Comparison of ENCODE assay signal across 34 cellular contexts in genomic region chr20:53181866-53182376, GRCh38.
"Had no signal": no experiment of that assay in that cellular context is flagged by ENCODE, and none has a peak within 500 bp of the region (broad histone marks: within the 10 kb centered on the region; RNA-seq: fewer than 3 reads in every experiment).

No MANE protein-coding gene starts in this region.

- DNase-seq: activated effector memory CD4-positive, alpha-beta T cell treated with anti-CD3 and anti-CD28 coated beads, Interleukin-2, amount 50 U/mL, for 16 hours; activated effector memory CD4-positive, alpha-beta T cell treated with Interleukin-2 at 50 U/mL for 16 hours; activated gamma-delta T cell; activated gamma-delta T cell treated with Interleukin-2 at 50 U/mL for 16 hours; activated naive CD4-positive, alpha-beta T cell; activated naive CD4-positive, alpha-beta T cell treated with anti-CD3 and anti-CD28 coated beads for 36 hours; activated naive CD4-positive, alpha-beta T cell treated with anti-CD3 and anti-CD28 coated beads, Interleukin-2, amount 10 ng/mL, durations not matched to agents 7 days and 5 days; activated naive CD4-positive, alpha-beta T cell treated with anti-CD3 and anti-CD28 coated beads, Interleukin-2, amount 50 U/mL, for 16 hours; activated naive CD4-positive, alpha-beta T cell treated with Interleukin-2 at 50 U/mL for 16 hours; activated naive CD8-positive, alpha-beta T cell treated with anti-CD3 and anti-CD28 coated beads for 36 hours; activated naive CD8-positive, alpha-beta T cell treated with anti-CD3 and anti-CD28 coated beads, Interleukin-2, amount 10 ng/mL, durations not matched to agents 7 days and 5 days; activated naive CD8-positive, alpha-beta T cell treated with anti-CD3 and anti-CD28 coated beads, Interleukin-2, amount 50 U/mL, for 24 hours; activated T-cell treated with anti-CD3 and anti-CD28 coated beads, Interleukin-2, amount 50 U/mL, for 1 hour; activated T-cell treated with anti-CD3 and anti-CD28 coated beads, Interleukin-2, amount 50 U/mL, for 24 hours; activated T-cell treated with anti-CD3 and anti-CD28 coated beads, Interleukin-2, amount 50 U/mL, for 4 hours; activated T-cell treated with anti-CD3 and anti-CD28 coated beads, Interleukin-2, amount 50 U/mL, for 48 hours; activated T-cell treated with anti-CD3 and anti-CD28 coated beads, Interleukin-2, amount 50 U/mL, for 72 hours; adrenal gland; amniotic stem cell; amygdala; anterior cingulate cortex; aorta; body of pancreas; brain microvascular endothelial cell; caudate nucleus; central memory CD4-positive, alpha-beta T cell; cerebellar nuclear complex had no signal

- ATAC-seq: activated naive CD4-positive, alpha-beta T cell treated with anti-CD3 and anti-CD28 coated beads, Interleukin-2, amount 50 U/mL, for 72 hours; activated naive CD8-positive, alpha-beta T cell treated with anti-CD3 and anti-CD28 coated beads, Interleukin-2, amount 50 U/mL, for 24 hours; activated T-cell treated with anti-CD3 and anti-CD28 coated beads, Interleukin-2, amount 50 U/mL, for 4 hours; activated T-cell treated with anti-CD3 and anti-CD28 coated beads, Interleukin-2, amount 50 U/mL, for 72 hours; activated T-helper 17 cell treated with anti-CD3 and anti-CD28 coated beads, Interleukin-2, amount 50 U/mL, for 72 hours; body of pancreas had no signal

- H3K27me3 ChIP-seq: adrenal gland, ascending aorta, body of pancreas, brain microvascular endothelial cell, breast epithelium, cardiac muscle cell had no signal

- FAIRE-seq: astrocyte, bronchial epithelial cell had no signal

- H3K36me3 ChIP-seq: adrenal gland, ascending aorta, brain microvascular endothelial cell, breast epithelium, cardiac muscle cell had no signal

- H3K27ac ChIP-seq: adrenal gland, ascending aorta, body of pancreas, brain microvascular endothelial cell, breast epithelium, cardiac muscle cell had no signal

- H3K9me3 ChIP-seq: adrenal gland, ascending aorta, body of pancreas, breast epithelium had no signal

- H3K4me1 ChIP-seq: adrenal gland, ascending aorta, body of pancreas, breast epithelium had no signal

- H3K4me3 ChIP-seq: adrenal gland, ascending aorta, body of pancreas, breast epithelium, cardiac muscle cell had no signal
